Comparison of ENCODE assay signal across 26 cellular contexts in the genomic region with DNA sequence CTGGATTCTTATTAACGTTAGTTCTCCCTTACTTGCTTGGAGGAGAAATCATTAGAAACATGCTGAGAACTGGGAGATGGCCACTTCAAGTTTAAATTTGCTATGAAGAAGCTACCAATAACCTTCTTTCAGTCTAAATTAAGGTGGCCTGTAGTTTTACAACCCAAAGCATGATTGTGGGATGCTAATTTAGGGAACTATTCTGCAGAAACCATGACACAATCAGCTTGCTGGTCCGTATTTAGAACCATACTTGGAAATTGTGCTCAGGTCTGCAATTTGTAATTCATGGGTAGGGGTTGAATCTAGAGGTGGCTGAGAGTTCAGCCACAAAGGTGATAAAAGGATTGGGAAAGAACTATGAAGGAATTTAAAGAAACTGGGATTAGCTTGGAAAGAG.
"Had no signal": no experiment of that assay in that cellular context is flagged by ENCODE, and none has a peak within 500 bp of the region (broad histone marks: within the 10 kb centered on the region; RNA-seq: fewer than 3 reads in every experiment).

No MANE protein-coding gene starts in this region.

- ATAC-seq: foreskin keratinocyte; left colon; left ventricle myocardium superior; naive thymus-derived CD4-positive, alpha-beta T cell; sciatic nerve; stimulated activated memory B cell treated with anti-CD40 and anti-IgM and Interleukin-4, amounts not matched to agents 10 μg/mL and 1 μg/mL and 100 μg/mL, for 72 hours; upper lobe of right lung had no signal

- H3K4me3 Mint-ChIP-seq: endodermal cell; naive thymus-derived CD4-positive, alpha-beta T cell; stimulated activated memory B cell treated with anti-CD40 and anti-IgM and Interleukin-4, amounts not matched to agents 10 μg/mL and 1 μg/mL and 100 μg/mL, for 72 hours; stimulated activated naive CD8-positive, alpha-beta T cell treated with anti-CD3 and anti-CD28 coated beads, Interleukin-15, Interleukin-2, amounts not matched to agents 100 ng/mL and 50 ng/mL, for 24 hours had no signal

- H3K4me2 ChIP-seq: hepatocyte had no signal

- H3K9me3 ChIP-seq: ovary, spleen, tibial artery, upper lobe of right lung, vagina had no signal

- DNase-seq: effector CD4-positive, alpha-beta T cell; endodermal cell; erythroblast; foreskin keratinocyte; head of caudate nucleus; kidney; left colon; left ventricle myocardium superior; mesendoderm; naive thymus-derived CD4-positive, alpha-beta T cell; nucleus accumbens; ovary; spleen; stimulated activated CD4-positive, alpha-beta T cell treated with anti-CD3 and anti-CD28 coated beads, Interleukin-15, amount 100 ng/mL, for 24 hours; stimulated activated CD4-positive, alpha-beta T cell treated with anti-CD3 and anti-CD28 coated beads, Interleukin-1b, Interleukin-23, amount 100 ng/mL, for 48 hours; stimulated activated CD4-positive, alpha-beta T cell treated with anti-CD3 and anti-CD28 coated beads, Interleukin-4, amount 100 ng/mL, for 24 hours; tibial artery; upper lobe of right lung had no signal

- H3K27ac Mint-ChIP-seq: endodermal cell; stimulated activated memory B cell treated with anti-CD40 and anti-IgM and Interleukin-4, amounts not matched to agents 10 μg/mL and 1 μg/mL and 100 μg/mL, for 72 hours; stimulated activated naive CD8-positive, alpha-beta T cell treated with anti-CD3 and anti-CD28 coated beads, Interleukin-15, Interleukin-2, amounts not matched to agents 100 ng/mL and 50 ng/mL, for 24 hours had no signal

- H3K36me3 ChIP-seq: ovary, spleen, tibial artery, upper lobe of right lung, vagina had no signal

- H3K4me3 ChIP-seq: coronary artery, hepatocyte, lung, ovary, spleen, tibial artery, upper lobe of right lung, vagina had no signal

- H2AFZ ChIP-seq: hepatocyte had no signal

- H3K27me3 Mint-ChIP-seq: naive thymus-derived CD4-positive, alpha-beta T cell; stimulated activated memory B cell treated with anti-CD40 and anti-IgM and Interleukin-4, amounts not matched to agents 10 μg/mL and 1 μg/mL and 100 μg/mL, for 72 hours; stimulated activated naive CD8-positive, alpha-beta T cell treated with anti-CD3 and anti-CD28 coated beads, Interleukin-15, Interleukin-2, amounts not matched to agents 100 ng/mL and 50 ng/mL, for 24 hours had no signal

- H3K4me1 ChIP-seq: foreskin keratinocyte, spleen, upper lobe of right lung, vagina had no signal

- FAIRE-seq: endothelial cell of umbilical vein had no signal

- H3K27ac ChIP-seq: coronary artery, foreskin keratinocyte, hepatocyte, spleen, tibial artery, upper lobe of right lung, vagina had no signal

- H3K27me3 ChIP-seq: foreskin keratinocyte, hepatocyte, ovary, spleen, tibial artery, upper lobe of right lung, vagina had no signal
